30 cellular contexts compared by ENCODE assay signal in the genomic region with DNA sequence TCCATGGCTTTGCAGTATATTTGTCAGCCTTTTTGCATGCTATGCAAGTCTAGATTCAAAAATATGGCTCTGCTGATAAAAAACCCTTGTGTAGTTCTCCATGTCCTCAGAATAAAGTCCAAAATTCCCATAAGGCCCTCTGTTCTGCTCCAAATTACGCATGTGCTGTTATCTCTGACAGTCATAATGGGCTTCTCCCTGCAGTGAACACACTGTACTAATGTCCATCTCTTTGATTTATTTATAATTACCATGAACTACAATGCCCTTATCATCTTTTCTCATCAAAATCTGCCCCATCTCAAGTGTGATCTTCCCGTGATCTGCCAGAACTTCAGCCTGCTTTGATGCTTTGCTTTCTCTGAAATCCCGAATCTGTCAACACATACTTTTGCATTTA.
"Had no signal": no experiment of that assay in that cellular context is flagged by ENCODE, and none has a peak within 500 bp of the region (broad histone marks: within the 10 kb centered on the region; RNA-seq: fewer than 3 reads in every experiment).

No MANE protein-coding gene starts in this region.

- H3K4me3 ChIP-seq: adrenal gland, ascending aorta, cardiac muscle cell had no signal

- H3K27ac ChIP-seq: ascending aorta, cardiac muscle cell, VCaP had no signal

- FAIRE-seq: bronchial epithelial cell, TTC549 had no signal

- H3K9me3 ChIP-seq: ascending aorta had no signal

- H3K27me3 ChIP-seq: adrenal gland, ascending aorta, cardiac muscle cell had no signal

- DNase-seq: activated B cell treated with CpG ODN at 0.5 μM for 24 hours; activated CD4-positive, alpha-beta memory T cell treated with anti-CD3 and anti-CD28 coated beads for 36 hours; activated CD4-positive, alpha-beta T cell treated with anti-CD3 and anti-CD28 coated beads for 4 hours; activated CD4-positive, alpha-beta T cell treated with anti-CD3 and anti-CD28 coated beads, Interleukin-2, amount 10 ng/mL, durations not matched to agents 24 days and 14 days; activated CD4-positive, alpha-beta T cell treated with anti-CD3 and anti-CD28 coated beads, Interleukin-2, amount 50 U/mL, for 1 hour; activated CD4-positive, alpha-beta T cell treated with anti-CD3 and anti-CD28 coated beads, Interleukin-2, amount 50 U/mL, for 4 hours; activated CD4-positive, CD25-positive, alpha-beta regulatory T cell treated with anti-CD3 and anti-CD28 coated beads, Interleukin-2, amount 50 U/mL, for 72 hours; activated CD8-positive, alpha-beta memory T cell treated with anti-CD3 and anti-CD28 coated beads, Interleukin-2, amount 50 U/mL, for 4 hours; activated CD8-positive, alpha-beta T cell treated with anti-CD3 and anti-CD28 coated beads for 36 hours; activated effector memory CD4-positive, alpha-beta T cell treated with anti-CD3 and anti-CD28 coated beads, Interleukin-2, amount 50 U/mL, for 16 hours; activated gamma-delta T cell treated with Interleukin-2 at 50 U/mL for 16 hours; activated naive CD4-positive, alpha-beta T cell; activated naive CD4-positive, alpha-beta T cell treated with anti-CD3 and anti-CD28 coated beads for 36 hours; activated naive CD4-positive, alpha-beta T cell treated with anti-CD3 and anti-CD28 coated beads, Interleukin-2, amount 50 U/mL, for 16 hours; activated naive CD8-positive, alpha-beta T cell treated with anti-CD3 and anti-CD28 coated beads for 36 hours; activated T-cell treated with anti-CD3 and anti-CD28 coated beads for 4 hours; activated T-cell treated with anti-CD3 and anti-CD28 coated beads, Interleukin-2, amount 50 U/mL, for 1 hour; activated T-cell treated with anti-CD3 and anti-CD28 coated beads, Interleukin-2, amount 50 U/mL, for 4 hours; activated T-cell treated with anti-CD3 and anti-CD28 coated beads, Interleukin-2, amount 50 U/mL, for 72 hours; adrenal gland; amygdala; anterior cingulate cortex; central memory CD4-positive, alpha-beta T cell; T-cell; T-helper 17 cell had no signal

- H3K4me1 ChIP-seq: adrenal gland, ascending aorta had no signal

- H3K36me3 ChIP-seq: adrenal gland, ascending aorta, cardiac muscle cell had no signal
